Comparison of ENCODE assay signal across 1 cellular context in genomic region chr15:88649753-88650551, GRCh38.
TF ChIP-seq lines count a peak whose summit lies in the region.

No MANE protein-coding gene starts in this region.

TF ChIP-seq in K562, 482 proteins besides CTCF, POLR2A, EP300 and RAD21 (continued from another document):
- no peak for TF ChIP-seq TEAD1 (CRISPR knock-in tag; IDR thresholded peaks at IDR 0.05)
- no peak for TF ChIP-seq ZNF184 (CRISPR knock-in tag; IDR thresholded peaks at IDR 0.05)
- TF ChIP-seq RBFOX2 (IDR thresholded peaks at IDR 0.05; ENCODE audit: low read depth, low read length): no peak
- no peak for TF ChIP-seq PTRF (tag; IDR thresholded peaks at IDR 0.05)
- TF ChIP-seq ZNF444 (CRISPR knock-in tag; IDR thresholded peaks at IDR 0.05): no peak
- TF ChIP-seq ZNF347 (CRISPR knock-in tag; IDR thresholded peaks at IDR 0.05; ENCODE audit: low read depth): no peak
- TF ChIP-seq ZBTB1 (CRISPR knock-in tag; IDR thresholded peaks at IDR 0.05; ENCODE audit: borderline replicate concordance, low read depth): no peak
- TF ChIP-seq CHD2 (IDR thresholded peaks at IDR 0.05; ENCODE audit: low read depth, low read length): no peak
- TF ChIP-seq CC2D1A (IDR thresholded peaks at IDR 0.05): no peak
- TF ChIP-seq NFXL1 (CRISPR knock-in tag; IDR thresholded peaks at IDR 0.05): no peak
- TF ChIP-seq ZNF121 (CRISPR knock-in tag; conservative IDR thresholded peaks at IDR 0.05): no peak
- TF ChIP-seq NCOA1 (IDR thresholded peaks at IDR 0.05; ENCODE audit: low read depth): no peak
- TF ChIP-seq MTF1 (CRISPR knock-in tag; IDR thresholded peaks at IDR 0.05; ENCODE audit: borderline replicate concordance): no peak
- no peak for TF ChIP-seq MEF2D (tag; conservative IDR thresholded peaks at IDR 0.05; ENCODE audit: low read depth)
